Comparison of ENCODE assay signal across 21 cellular contexts in the genomic region with DNA sequence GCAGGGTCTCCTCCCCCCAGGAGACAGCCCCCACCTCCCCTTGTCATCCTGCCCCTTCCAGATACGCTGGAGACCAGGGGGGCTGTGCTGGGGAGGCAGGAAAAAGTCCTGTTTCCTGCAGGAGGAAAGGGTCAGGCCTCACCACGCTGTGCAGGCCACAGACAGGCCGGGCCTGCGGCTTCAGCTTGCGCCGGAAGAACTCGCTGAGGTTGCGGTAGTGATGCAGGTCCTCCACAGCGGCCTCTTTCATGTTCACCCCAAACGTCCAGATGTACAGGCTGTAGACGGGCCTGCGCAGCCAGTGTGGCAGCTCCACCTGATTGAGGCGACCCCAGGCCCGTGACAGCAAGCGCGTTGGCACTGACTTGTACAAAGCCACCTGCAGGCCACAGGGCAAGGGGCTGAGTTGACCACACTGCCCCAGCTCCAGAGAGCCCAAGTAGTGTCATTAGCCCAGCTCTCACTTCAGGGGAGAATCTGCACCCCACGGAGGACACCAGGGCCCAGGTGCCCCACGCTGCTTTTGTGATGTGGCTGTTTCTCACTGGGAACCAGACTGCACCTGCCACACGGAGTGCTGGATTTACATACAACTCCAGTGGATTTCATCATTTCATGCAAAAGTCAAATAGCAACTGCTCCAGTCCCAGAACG. TPM values are rescaled to one million over a fixed set of nuclear protein-coding genes. Genes with fewer than 3 reads are reported as not detected.
DNase-seq lines count a peak whose midpoint lies in the region; ATAC-seq, FAIRE-seq and TF ChIP-seq lines count a peak whose summit lies in the region.
"Had no signal": no experiment of that assay in that cellular context is flagged by ENCODE, and none has a peak within 500 bp of the region (broad histone marks: within the 10 kb centered on the region; RNA-seq: fewer than 3 reads in every experiment).

No MANE protein-coding gene starts in this region.

- no peak overlapping the region for H3K9ac ChIP-seq in endodermal cell (ENCODE audit: extremely low read depth, low read length, poor library complexity, severe bottlenecking)
- H3K9ac ChIP-seq: KMS-11 had no signal

- ATAC-seq in T-helper 17 cell (no peak), HG03521 (IDR thresholded peaks at IDR 0.05; ENCODE audit: unreplicated experiment) (no peak)
- ATAC-seq: esophagus mucosa, left colon had no signal

- H3K4me1 Mint-ChIP-seq in activated naive CD4-positive, alpha-beta T cell treated with anti-CD3 and anti-CD28 coated beads, Interleukin-2, amount 50 U/mL, for 24 hours: peaks cover 9% of the 10 kb centered on the region
- H3K4me1 Mint-ChIP-seq in T-helper 17 cell (peaks cover 11% of the 10 kb centered on the region), endodermal cell (peaks cover 19% of the 10 kb centered on the region)

- H3K4me1 ChIP-seq in endodermal cell (ENCODE audit: control insufficient read depth, insufficient read depth, low read length): peaks cover 13% of the 10 kb centered on the region
- H3K4me1 ChIP-seq in effector memory CD4-positive, alpha-beta T cell (ENCODE audit: control insufficient read depth, insufficient read depth, low read length, poor library complexity, severe bottlenecking): no peaks in the 10 kb centered on the region

- no peak for TF ChIP-seq CTCF in endodermal cell (conservative IDR thresholded peaks at IDR 0.05)

- no peak overlapping the region for H3K27ac ChIP-seq in endodermal cell (ENCODE audit: low read depth, low read length)
- no peak overlapping the region for H3K27ac ChIP-seq in effector memory CD4-positive, alpha-beta T cell (ENCODE audit: insufficient read depth, low read length, poor library complexity, severe bottlenecking)
- H3K27ac ChIP-seq: KMS-11, transverse colon, WERI-Rb-1 had no signal

- H3K36me3 ChIP-seq in endodermal cell (ENCODE audit: control insufficient read depth, insufficient read depth, low read length): peaks cover 40% of the 10 kb centered on the region
- peaks cover 44% of the 10 kb centered on the region for H3K36me3 ChIP-seq in effector memory CD4-positive, alpha-beta T cell (ENCODE audit: control insufficient read depth, insufficient read depth, low read length)

- FAIRE-seq in urothelium cell line (lab: Jason Lieb, UNC): peak; percentile 5

- H3K36me3 Mint-ChIP-seq in activated naive CD4-positive, alpha-beta T cell treated with anti-CD3 and anti-CD28 coated beads, Interleukin-2, amount 50 U/mL, for 24 hours: peaks cover 3% of the 10 kb centered on the region
- H3K36me3 Mint-ChIP-seq in T-helper 17 cell (ENCODE audit: low read depth) (no peaks in the 10 kb centered on the region), endodermal cell (ENCODE audit: low read depth) (peaks cover 31% of the 10 kb centered on the region)

- H3K27ac Mint-ChIP-seq in activated naive CD4-positive, alpha-beta T cell treated with anti-CD3 and anti-CD28 coated beads, Interleukin-2, amount 50 U/mL, for 24 hours: peak overlapping the region; percentile 5
- H3K27ac Mint-ChIP-seq in T-helper 17 cell: peak overlapping the region; percentile 39
- peak overlapping the region; percentile 48 for H3K27ac Mint-ChIP-seq in endodermal cell

- H3K4me3 ChIP-seq in endodermal cell (ENCODE audit: low read length): no peak overlapping the region
- no peak overlapping the region for H3K4me3 ChIP-seq in effector memory CD4-positive, alpha-beta T cell (ENCODE audit: insufficient read depth, low read depth, low read length, poor library complexity, severe bottlenecking)
- H3K4me3 ChIP-seq: breast epithelium, transverse colon had no signal

- no peaks in the 10 kb centered on the region for H3K9me3 Mint-ChIP-seq in activated naive CD4-positive, alpha-beta T cell treated with anti-CD3 and anti-CD28 coated beads, Interleukin-2, amount 50 U/mL, for 24 hours
- no peaks in the 10 kb centered on the region for H3K9me3 Mint-ChIP-seq in endodermal cell

- no peaks in the 10 kb centered on the region for H3K9me3 ChIP-seq in T-helper 17 cell (ENCODE audit: control insufficient read depth, low read length, poor library complexity, severe bottlenecking)
- H3K9me3 ChIP-seq in endodermal cell (ENCODE audit: control insufficient read depth, low read length): no peaks in the 10 kb centered on the region
- no peaks in the 10 kb centered on the region for H3K9me3 ChIP-seq in effector memory CD4-positive, alpha-beta T cell (ENCODE audit: control insufficient read depth, low read length)
- H3K9me3 ChIP-seq: breast epithelium, Caco-2, neutrophil, transverse colon had no signal

- no peaks in the 10 kb centered on the region for H3K27me3 Mint-ChIP-seq in activated naive CD4-positive, alpha-beta T cell treated with anti-CD3 and anti-CD28 coated beads, Interleukin-2, amount 50 U/mL, for 24 hours
- H3K27me3 Mint-ChIP-seq in T-helper 17 cell: no peaks in the 10 kb centered on the region
- no peaks in the 10 kb centered on the region for H3K27me3 Mint-ChIP-seq in endodermal cell (ENCODE audit: insufficient read depth)

- 93 to 97% methylated on average over 18 to 20 of the region's 20 CpGs for WGBS in endodermal cell (ENCODE audit: insufficient coverage in 1 of 2, insufficient read length in 1 of 2), 2 experiments

- H3K4me3 Mint-ChIP-seq in activated naive CD4-positive, alpha-beta T cell treated with anti-CD3 and anti-CD28 coated beads, Interleukin-2, amount 50 U/mL, for 24 hours: no peak overlapping the region
- H3K4me3 Mint-ChIP-seq in T-helper 17 cell: no peak overlapping the region
- H3K4me3 Mint-ChIP-seq in endodermal cell: no peak overlapping the region

- H3K27me3 ChIP-seq in endodermal cell (ENCODE audit: control insufficient read depth, insufficient read depth, low read length, poor library complexity, severe bottlenecking): no peaks in the 10 kb centered on the region
- no peaks in the 10 kb centered on the region for H3K27me3 ChIP-seq in effector memory CD4-positive, alpha-beta T cell (replicated peaks; ENCODE audit: control insufficient read depth, insufficient read depth, low read length, poor library complexity, severe bottlenecking)
- H3K27me3 ChIP-seq: breast epithelium, neutrophil, transverse colon had no signal

- no peak for DNase-seq in activated naive CD4-positive, alpha-beta T cell treated with anti-CD3 and anti-CD28 coated beads, Interleukin-2, amount 50 U/mL, for 16 hours
- DNase-seq in T-helper 17 cell (no peak), endodermal cell (no peak), urothelium cell line (ENCODE audit: low spot score) (no peak), GM19238 (ENCODE audit: insufficient read length, low spot score) (no peak)
- DNase-seq in effector memory CD4-positive, alpha-beta T cell: no peak
- DNase-seq: Caco-2, HCEC 1CT, left colon, NCI-H1048, NCI-H2081, NCI-H510A treated with DMSO at 0.1 percent for 48 hours, SHP77, transverse colon, WERI-Rb-1 had no signal

RNA-seq across cellular contexts. Expression of a gene that starts 40.4 kb away (rescaled TPM):
- 10 to 100 TPM; 37.6 to 38.3 TPM for total RNA-seq in T-helper 17 cell
- total RNA-seq in endodermal cell: 10 to 100 TPM; 39.1 to 43.4 TPM
- 29.2 TPM for polyA plus RNA-seq in endodermal cell (2013, experiment 1 of 2)
- 28.1 TPM for polyA plus RNA-seq in endodermal cell (2013, experiment 2 of 2)
